Comparison of ENCODE assay signal across 21 cellular contexts in genomic region chr6:22413681-22414305, GRCh38.
DNase-seq lines count a peak whose midpoint lies in the region; ATAC-seq and TF ChIP-seq lines count a peak whose summit lies in the region.
"Had no signal": no experiment of that assay in that cellular context is flagged by ENCODE, and none has a peak within 500 bp of the region (broad histone marks: within the 10 kb centered on the region; RNA-seq: fewer than 3 reads in every experiment).

No MANE protein-coding gene starts in this region.

- intact Hi-C loops in naive thymus-derived CD4-positive, alpha-beta T cell (cut with micrococcal nuclease): no loop called here

- peak overlapping the region; percentile 61 for H3K9ac ChIP-seq in adipocyte (ENCODE audit: low read length)

- peaks cover 0 to 2% (median 0%) of the 10 kb centered on the region in 5 donors for H3K36me3 Mint-ChIP-seq in naive thymus-derived CD4-positive, alpha-beta T cell

- H3K27me3 ChIP-seq in HAP-1 (ENCODE audit: low read depth) (no peaks in the 10 kb centered on the region), adipocyte (replicated peaks; ENCODE audit: control insufficient read depth, insufficient read depth, low read length) (no peaks in the 10 kb centered on the region)
- no peaks in the 10 kb centered on the region for H3K27me3 ChIP-seq in naive thymus-derived CD4-positive, alpha-beta T cell (ENCODE audit: control insufficient read depth in 2 of 2, insufficient read depth in 2 of 2, low read length in 2 of 2)
- H3K27me3 ChIP-seq: tibial nerve had no signal

- CTCF ChIA-PET in naive thymus-derived CD4-positive, alpha-beta T cell (lab: Charles Lee): no interaction called here

- H3K27me3 Mint-ChIP-seq in naive thymus-derived CD4-positive, alpha-beta T cell: no peaks in the 10 kb centered on the region
- H3K27me3 Mint-ChIP-seq: brain; CD4-positive, alpha-beta T cell had no signal

- H3K4me3 Mint-ChIP-seq in naive thymus-derived CD4-positive, alpha-beta T cell: no peak overlapping the region
- H3K4me3 Mint-ChIP-seq: brain; CD4-positive, alpha-beta T cell had no signal

- H3K27ac ChIP-seq in naive thymus-derived CD4-positive, alpha-beta T cell (ENCODE audit: low read depth, low read length): no peak overlapping the region

- H3K4me1 Mint-ChIP-seq in naive thymus-derived CD4-positive, alpha-beta T cell: no peaks in the 10 kb centered on the region

- peaks cover 0 to 10% (median 2%) of the 10 kb centered on the region in 11 donors for H3K9me3 Mint-ChIP-seq in naive thymus-derived CD4-positive, alpha-beta T cell

- POLR2A ChIA-PET in naive thymus-derived CD4-positive, alpha-beta T cell (lab: Charles Lee): no interaction called here

- no peak overlapping the region for H3K27ac Mint-ChIP-seq in naive thymus-derived CD4-positive, alpha-beta T cell
- H3K27ac Mint-ChIP-seq: CD4-positive, alpha-beta T cell had no signal

- no peak overlapping the region for H3K4me3 ChIP-seq in HAP-1
- peak overlapping the region; percentile 61 for H3K4me3 ChIP-seq in adipocyte (ENCODE audit: low read length)
- H3K4me3 ChIP-seq in fibroblast of pulmonary artery (replicated peaks; ENCODE audit: low read depth, low read length): no peak overlapping the region
- no peak overlapping the region for H3K4me3 ChIP-seq in naive thymus-derived CD4-positive, alpha-beta T cell (ENCODE audit: low read length)
- H3K4me3 ChIP-seq: tibial nerve had no signal

- peak; percentile 32 for TF ChIP-seq CTCF in fibroblast of pulmonary artery (IDR thresholded peaks at IDR 0.05; ENCODE audit: low read length, missing control alignments)

- DNase-seq in HAP-1 (ENCODE audit: low spot score in 2 of 2): peak; percentile 79 to 96
- DNase-seq in adipocyte (ENCODE audit: low read depth): peak; percentile 71
- DNase-seq in fibroblast of pulmonary artery (ENCODE audit: low read depth): peak; percentile 55
- peak; percentile 13 for DNase-seq in stromal cell of bone marrow (ENCODE audit: low read depth)
- DNase-seq in A172 (ENCODE audit: low spot score): no peak
- DNase-seq in ecto neural progenitor cell (ENCODE audit: low spot score): no peak
- no peak for DNase-seq in SIG-M5 treated with dmso at 0.1 percent for 504 hours (lab: John Stamatoyannopoulos, UW; ENCODE audit: unreplicated experiment)
- no peak for DNase-seq in naive thymus-derived CD4-positive, alpha-beta T cell
- DNase-seq: activated CD4-positive, CD25-positive, alpha-beta regulatory T cell; CD4-positive, alpha-beta T cell; DND-41; effector memory CD4-positive, alpha-beta T cell; mesendoderm; NCI-H187 treated with DMSO at 0.1 percent for 48 hours; NCI-H748 treated with DMSO at 0.1 percent for 48 hours; nucleus accumbens; stimulated activated CD4-positive, alpha-beta T cell treated with anti-CD3 and anti-CD28 coated beads, Interleukin-2, amount 100 ng/mL, for 48 hours; stimulated activated CD8-positive, alpha-beta memory T cell treated with anti-CD3 and anti-CD28 coated beads, Interleukin-4, amount 100 ng/mL, for 48 hours had no signal

- H3K36me3 ChIP-seq in HAP-1 (replicated peaks) (no peaks in the 10 kb centered on the region), adipocyte (ENCODE audit: control insufficient read depth, insufficient read depth, low read length, severe bottlenecking) (no peaks in the 10 kb centered on the region)
- no peaks in the 10 kb centered on the region for H3K36me3 ChIP-seq in naive thymus-derived CD4-positive, alpha-beta T cell (ENCODE audit: control insufficient read depth in 2 of 3, insufficient read depth in 3 of 3, low read length in 3 of 3)
- H3K36me3 ChIP-seq: tibial nerve had no signal

- no peak for ATAC-seq in naive thymus-derived CD4-positive, alpha-beta T cell
- ATAC-seq: sciatic nerve had no signal

- peaks cover 23% of the 10 kb centered on the region for H3K4me1 ChIP-seq in HAP-1
- H3K4me1 ChIP-seq in adipocyte (ENCODE audit: control insufficient read depth, insufficient read depth, low read length): peaks cover 32% of the 10 kb centered on the region
- H3K4me1 ChIP-seq in naive thymus-derived CD4-positive, alpha-beta T cell (ENCODE audit: control insufficient read depth in 2 of 2, insufficient read depth in 2 of 2, low read length in 2 of 2): no peaks in the 10 kb centered on the region
- H3K4me1 ChIP-seq: tibial nerve had no signal

- in situ Hi-C loops in HAP-1 (cut with MboI; ENCODE audit: low sequenced_read_pairs): no loop called here

- H3K9me3 ChIP-seq in HAP-1 (no peaks in the 10 kb centered on the region; the same call in none of the 2 replicates), adipocyte (ENCODE audit: control insufficient read depth, low read length) (peaks cover 9% of the 10 kb centered on the region)
- H3K9me3 ChIP-seq in naive thymus-derived CD4-positive, alpha-beta T cell (ENCODE audit: control insufficient read depth in 2 of 3, low read length in 3 of 3): no peaks in the 10 kb centered on the region

Comparison
In these comparisons a context has a peak if more than half of its experiments do, and no peak if none do; other contexts are left out.
1. DNase-seq: peak in HAP-1 (2 of 2), adipocyte (single experiment), fibroblast of pulmonary artery (single experiment) and stromal cell of bone marrow (single experiment); none in A172 (single experiment), ecto neural progenitor cell (single experiment), SIG-M5 treated with dmso at 0.1 percent for 504 hours (single experiment) and naive thymus-derived CD4-positive, alpha-beta T cell (0 of 9).